In genomic region chr6:33202799-33203198, GRCh38 we compare ENCODE assay signal across 14 cellular contexts. TPM values are rescaled to one million over a fixed set of nuclear protein-coding genes. Genes with fewer than 3 reads are reported as not detected.
DNase-seq lines count a peak whose midpoint lies in the region; ATAC-seq and TF ChIP-seq lines count a peak whose summit lies in the region.
"Had no signal": no experiment of that assay in that cellular context is flagged by ENCODE, and none has a peak within 500 bp of the region (broad histone marks: within the 10 kb centered on the region; RNA-seq: fewer than 3 reads in every experiment).

No MANE protein-coding gene starts in this region.

- no peaks in the 10 kb centered on the region for H3K9me3 ChIP-seq in left ventricle myocardium inferior (replicated peaks)
- no peaks in the 10 kb centered on the region for H3K9me3 ChIP-seq in right cardiac atrium (ENCODE audit: control insufficient read depth, low read length)
- no peaks in the 10 kb centered on the region for H3K9me3 ChIP-seq in hepatocyte (ENCODE audit: low read depth)
- no peaks in the 10 kb centered on the region for H3K9me3 ChIP-seq in upper lobe of right lung
- H3K9me3 ChIP-seq: ascending aorta had no signal

- no peak overlapping the region for H3K27ac ChIP-seq in left ventricle myocardium inferior (replicated peaks)
- no peak overlapping the region for H3K27ac ChIP-seq in right cardiac atrium (ENCODE audit: low read length)
- no peak overlapping the region for H3K27ac ChIP-seq in hepatocyte
- H3K27ac ChIP-seq in upper lobe of right lung: no peak overlapping the region
- H3K27ac ChIP-seq: ascending aorta, parathyroid adenoma had no signal

- peaks cover 22% of the 10 kb centered on the region for H4K20me1 ChIP-seq in hepatocyte (ENCODE audit: insufficient read depth, poor library complexity, severe bottlenecking)

- intact Hi-C loops in left ventricle myocardium inferior (cut with micrococcal nuclease): no loop called here
- intact Hi-C loops in right cardiac atrium (cut with DNase I): no loop called here
- intact Hi-C loops in upper lobe of right lung (cut with DNase I): no loop called here

- H3K36me3 ChIP-seq in left ventricle myocardium inferior: peaks cover 27% of the 10 kb centered on the region
- H3K36me3 ChIP-seq in hepatocyte (replicated peaks; ENCODE audit: insufficient read depth, low read depth): no peaks in the 10 kb centered on the region
- H3K36me3 ChIP-seq in upper lobe of right lung: peaks cover 23% of the 10 kb centered on the region

- H3K79me2 ChIP-seq in hepatocyte: peaks cover 62% of the 10 kb centered on the region

- H3K4me2 ChIP-seq in hepatocyte: peak overlapping the region; percentile 99

- H3K9me3 Mint-ChIP-seq in activated CD4-positive, alpha-beta memory T cell treated with anti-CD3 and anti-CD28 coated beads, Interleukin-2, amount 10 ng/mL, durations not matched to agents 7 days and 5 days: no peaks in the 10 kb centered on the region
- no peaks in the 10 kb centered on the region for H3K9me3 Mint-ChIP-seq in type B pancreatic cell

- H3K4me1 ChIP-seq in left ventricle myocardium inferior: peaks cover 82% of the 10 kb centered on the region
- H3K4me1 ChIP-seq in right cardiac atrium (ENCODE audit: control insufficient read depth, insufficient read depth, low read length): peaks cover 15% of the 10 kb centered on the region
- H3K4me1 ChIP-seq in hepatocyte (ENCODE audit: insufficient read depth): peaks cover 37% of the 10 kb centered on the region
- peaks cover 48% of the 10 kb centered on the region for H3K4me1 ChIP-seq in upper lobe of right lung

- H3K27ac Mint-ChIP-seq in activated CD4-positive, alpha-beta memory T cell treated with anti-CD3 and anti-CD28 coated beads, Interleukin-2, amount 10 ng/mL, durations not matched to agents 7 days and 5 days: peak overlapping the region; percentile 1
- peak overlapping the region; percentile 99 for H3K27ac Mint-ChIP-seq in type B pancreatic cell

- H2AFZ ChIP-seq in hepatocyte: no peak overlapping the region
- H2AFZ ChIP-seq: parathyroid adenoma had no signal

- no peak for DNase-seq in left ventricle myocardium inferior
- DNase-seq in right cardiac atrium: no peak
- no peak for DNase-seq in activated CD4-positive, alpha-beta memory T cell treated with anti-CD3 and anti-CD28 coated beads, Interleukin-2, amount 10 ng/mL, durations not matched to agents 7 days and 5 days
- DNase-seq in hepatocyte (ENCODE audit: low spot score): no peak
- DNase-seq in type B pancreatic cell (ENCODE audit: extremely low spot score, unreplicated experiment): no peak
- no peak for DNase-seq in upper lobe of right lung
- DNase-seq: hypothalamus; MV-4-11; OCI-M1; stimulated activated naive CD4-positive, alpha-beta T cell had no signal

- H3K4me1 Mint-ChIP-seq in activated CD4-positive, alpha-beta memory T cell treated with anti-CD3 and anti-CD28 coated beads, Interleukin-2, amount 10 ng/mL, durations not matched to agents 7 days and 5 days: peaks cover 77% of the 10 kb centered on the region
- peaks cover 69% of the 10 kb centered on the region for H3K4me1 Mint-ChIP-seq in type B pancreatic cell (ENCODE audit: unreplicated experiment)

- no peaks in the 10 kb centered on the region for H3K27me3 Mint-ChIP-seq in activated CD4-positive, alpha-beta memory T cell treated with anti-CD3 and anti-CD28 coated beads, Interleukin-2, amount 10 ng/mL, durations not matched to agents 7 days and 5 days
- H3K27me3 Mint-ChIP-seq in type B pancreatic cell: no peaks in the 10 kb centered on the region

- no peaks in the 10 kb centered on the region for H3K9me2 ChIP-seq in hepatocyte (replicated peaks; ENCODE audit: insufficient read depth)

- no peak for ATAC-seq in right cardiac atrium
- no peak for ATAC-seq in GM21576 (IDR thresholded peaks at IDR 0.05; ENCODE audit: unreplicated experiment)
- no peak for ATAC-seq in upper lobe of right lung
- no peak for ATAC-seq in HG02870 (IDR thresholded peaks at IDR 0.05; ENCODE audit: unreplicated experiment)

- H3K4me3 ChIP-seq in left ventricle myocardium inferior (peak overlapping the region; percentile 99), right cardiac atrium (ENCODE audit: low read length) (no peak overlapping the region), hepatocyte (no peak overlapping the region), upper lobe of right lung (no peak overlapping the region)

- H3K36me3 Mint-ChIP-seq in activated CD4-positive, alpha-beta memory T cell treated with anti-CD3 and anti-CD28 coated beads, Interleukin-2, amount 10 ng/mL, durations not matched to agents 7 days and 5 days (ENCODE audit: low read depth): peaks cover 40% of the 10 kb centered on the region
- peaks cover 27% of the 10 kb centered on the region for H3K36me3 Mint-ChIP-seq in type B pancreatic cell

- H3K27me3 ChIP-seq in left ventricle myocardium inferior (ENCODE audit: low read depth) (no peaks in the 10 kb centered on the region), right cardiac atrium (ENCODE audit: control insufficient read depth, insufficient read depth) (no peaks in the 10 kb centered on the region), hepatocyte (no peaks in the 10 kb centered on the region), upper lobe of right lung (no peaks in the 10 kb centered on the region)
- H3K27me3 ChIP-seq: ascending aorta had no signal

- H3K4me3 Mint-ChIP-seq in activated CD4-positive, alpha-beta memory T cell treated with anti-CD3 and anti-CD28 coated beads, Interleukin-2, amount 10 ng/mL, durations not matched to agents 7 days and 5 days: peak overlapping the region; percentile 99
- peak overlapping the region; percentile 100 for H3K4me3 Mint-ChIP-seq in type B pancreatic cell

- CTCF ChIA-PET in activated CD4-positive, alpha-beta memory T cell treated with anti-CD3 and anti-CD28 coated beads, Interleukin-2, amount 10 ng/mL, durations not matched to agents 7 days and 5 days (lab: Charles Lee): no interaction called here

- WGBS in right cardiac atrium: 87% methylated on average over 6 of the region's 6 CpGs
- 94% methylated on average over 6 of the region's 6 CpGs for WGBS in hepatocyte (ENCODE audit: low lambda C conversion rate, missing lambda C conversion rate)

- POLR2A ChIA-PET in activated CD4-positive, alpha-beta memory T cell treated with anti-CD3 and anti-CD28 coated beads, Interleukin-2, amount 10 ng/mL, durations not matched to agents 7 days and 5 days (lab: Charles Lee): interaction anchor here (1.0 to 1.2 kb wide), 2 partner anchors 19 to 46 kb away, joined by 3 to 4 read pairs; no protein-coding TSS in a partner anchor

- TF ChIP-seq CTCF in left ventricle myocardium inferior (IDR thresholded peaks at IDR 0.05; ENCODE audit: borderline replicate concordance) (no peak), hepatocyte (IDR thresholded peaks at IDR 0.05; ENCODE audit: poor library complexity) (no peak), type B pancreatic cell (conservative IDR thresholded peaks at IDR 0.05) (no peak), upper lobe of right lung (IDR thresholded peaks at IDR 0.05) (no peak)

RNA-seq across cellular contexts. Expression of gene HSD17B8, which starts 1.7 kb away (rescaled TPM):
- total RNA-seq in left ventricle myocardium inferior: 18.2 TPM
- 10 to 100 TPM; 16.9 to 20.2 (median 19.1) TPM for total RNA-seq in right cardiac atrium
- 16.9 TPM for polyA plus RNA-seq in right cardiac atrium
- 10 to 100 TPM; 11.4 to 13.0 TPM for total RNA-seq in activated CD4-positive, alpha-beta memory T cell treated with anti-CD3 and anti-CD28 coated beads, Interleukin-2, amount 10 ng/mL, durations not matched to agents 7 days and 5 days
- total RNA-seq in hepatocyte: 6.0 and 7.8 TPM in 2 replicates
- 11.1 and 12.9 TPM in 2 replicates for polyA plus RNA-seq in hepatocyte
- total RNA-seq in type B pancreatic cell (ENCODE audit: low replicate concordance): 13.9 and 15.7 TPM in 2 replicates
- total RNA-seq in upper lobe of right lung: 14.7 TPM
- total RNA-seq: ascending aorta had no signal

RNA-seq across cellular contexts. Expression of gene SLC39A7, which starts 2.1 kb away (rescaled TPM):
- total RNA-seq in left ventricle myocardium inferior: 50.5 TPM
- 100 to 1,000 TPM in 1 of 4 donors, 10 to 100 TPM in 3; 59.0 to 124 (median 81.6) TPM for total RNA-seq in right cardiac atrium
- polyA plus RNA-seq in right cardiac atrium: 78.6 TPM
- 10 to 100 TPM; 52.8 to 53.8 TPM for total RNA-seq in activated CD4-positive, alpha-beta memory T cell treated with anti-CD3 and anti-CD28 coated beads, Interleukin-2, amount 10 ng/mL, durations not matched to agents 7 days and 5 days
- 118 and 130 TPM in 2 replicates for total RNA-seq in hepatocyte
- polyA plus RNA-seq in hepatocyte: 46.4 and 55.0 TPM in 2 replicates
- total RNA-seq in type B pancreatic cell (ENCODE audit: low replicate concordance): 147 and 202 TPM in 2 replicates
- total RNA-seq in upper lobe of right lung: 89.1 TPM

RNA-seq across cellular contexts. Expression of gene RXRB, which starts 2.3 kb away (rescaled TPM):
- total RNA-seq in left ventricle myocardium inferior: 40.3 TPM
- total RNA-seq in right cardiac atrium: 10 to 100 TPM; 32.8 to 44.8 (median 35.0) TPM
- 31.7 TPM for polyA plus RNA-seq in right cardiac atrium
- total RNA-seq in activated CD4-positive, alpha-beta memory T cell treated with anti-CD3 and anti-CD28 coated beads, Interleukin-2, amount 10 ng/mL, durations not matched to agents 7 days and 5 days: 10 to 100 TPM; 44.0 to 45.0 TPM
- 14.2 and 17.0 TPM in 2 replicates for total RNA-seq in hepatocyte
- polyA plus RNA-seq in hepatocyte: 24.6 and 29.8 TPM in 2 replicates
- total RNA-seq in type B pancreatic cell (ENCODE audit: low replicate concordance): 49.2 and 61.9 TPM in 2 replicates
- 46.6 TPM for total RNA-seq in upper lobe of right lung

RNA-seq across cellular contexts. Expression of gene RING1, which starts 5.5 kb away (rescaled TPM):
- total RNA-seq in left ventricle myocardium inferior (28.4 TPM), right cardiac atrium (10 to 100 TPM; 30.4 to 38.2 (median 34.4) TPM), hepatocyte (25.0 and 25.6 TPM in 2 replicates), type B pancreatic cell (ENCODE audit: low replicate concordance) (44.5 and 60.4 TPM in 2 replicates), upper lobe of right lung (42.0 TPM)
- polyA plus RNA-seq in right cardiac atrium (33.7 TPM), hepatocyte (32.3 and 32.5 TPM in 2 replicates)
- total RNA-seq in activated CD4-positive, alpha-beta memory T cell treated with anti-CD3 and anti-CD28 coated beads, Interleukin-2, amount 10 ng/mL, durations not matched to agents 7 days and 5 days: 10 to 100 TPM; 29.7 to 32.1 TPM

RNA-seq across cellular contexts. Expression of gene COL11A2, which starts 10.5 kb away (rescaled TPM):
- total RNA-seq in left ventricle myocardium inferior: 1.3 TPM
- 1 to 10 TPM; 1.5 to 4.0 (median 2.3) TPM for total RNA-seq in right cardiac atrium
- polyA plus RNA-seq in right cardiac atrium: 3.7 TPM
- under 1 TPM; 0.53 to 0.60 TPM for total RNA-seq in activated CD4-positive, alpha-beta memory T cell treated with anti-CD3 and anti-CD28 coated beads, Interleukin-2, amount 10 ng/mL, durations not matched to agents 7 days and 5 days
- 2.5 and 3.0 TPM in 2 replicates for total RNA-seq in hepatocyte
- 4.2 and 4.7 TPM in 2 replicates for polyA plus RNA-seq in hepatocyte
- 1.3 and 11.9 TPM in 2 replicates for total RNA-seq in type B pancreatic cell (ENCODE audit: low replicate concordance)
- total RNA-seq in upper lobe of right lung: 1.2 TPM
